In genomic region chr10:14687340-14687739, GRCh38 we compare ENCODE assay signal across 1 cellular context.
TF ChIP-seq lines count a peak whose summit lies in the region.

No MANE protein-coding gene starts in this region.

TF ChIP-seq in GM23338, 12 proteins besides CTCF, POLR2A, EP300 and RAD21:
- TF ChIP-seq ZNF462 (CRISPR knock-in tag; IDR thresholded peaks at IDR 0.05): no peak
- TF ChIP-seq ZNF114 (CRISPR knock-in tag; IDR thresholded peaks at IDR 0.05): no peak
- TF ChIP-seq STAT1 (IDR thresholded peaks at IDR 0.05; ENCODE audit: unreplicated experiment): no peak
- TF ChIP-seq EZH2 (IDR thresholded peaks at IDR 0.05; ENCODE audit: low read depth, unreplicated experiment): no peak
- TF ChIP-seq EZH2phosphoT487 (IDR thresholded peaks at IDR 0.05; ENCODE audit: unreplicated experiment): no peak
- no peak for TF ChIP-seq REST (IDR thresholded peaks at IDR 0.05; ENCODE audit: unreplicated experiment)
- TF ChIP-seq ZNF331 (CRISPR knock-in tag; IDR thresholded peaks at IDR 0.05; ENCODE audit: low read depth): no peak
- no peak for TF ChIP-seq ETS1 (IDR thresholded peaks at IDR 0.05)
- TF ChIP-seq JUNB (IDR thresholded peaks at IDR 0.05; ENCODE audit: unreplicated experiment): no peak
- no peak for TF ChIP-seq NANOG (IDR thresholded peaks at IDR 0.05; ENCODE audit: borderline replicate concordance)
- no peak for TF ChIP-seq CREB1 (CRISPR knock-in tag; IDR thresholded peaks at IDR 0.05; ENCODE audit: low read depth)
- TF ChIP-seq POLR2AphosphoS5 (IDR thresholded peaks at IDR 0.05; ENCODE audit: low read depth): no peak
